Comparison of ENCODE assay signal across 17 cellular contexts in genomic region chr2:66441651-66442365, GRCh38. TPM values are rescaled to one million over a fixed set of nuclear protein-coding genes. Genes with fewer than 3 reads are reported as not detected.
DNase-seq lines count a peak whose midpoint lies in the region; ATAC-seq and TF ChIP-seq lines count a peak whose summit lies in the region.
"Had no signal": no experiment of that assay in that cellular context is flagged by ENCODE, and none has a peak within 500 bp of the region (broad histone marks: within the 10 kb centered on the region; RNA-seq: fewer than 3 reads in every experiment).

No MANE protein-coding gene starts in this region.

- TF ChIP-seq POLR2A in tibial nerve (IDR thresholded peaks at IDR 0.05), result no peak

- H3K9me3 ChIP-seq in right cardiac atrium (ENCODE audit: control insufficient read depth, low read length) (no peaks in the 10 kb centered on the region), tibial nerve (no peaks in the 10 kb centered on the region)
- H3K9me3 ChIP-seq: neutrophil had no signal

- no peak for TF ChIP-seq EP300 in tibial nerve (IDR thresholded peaks at IDR 0.05)

- no peak overlapping the region for H3K27ac ChIP-seq in right cardiac atrium (ENCODE audit: low read length)
- H3K27ac ChIP-seq in tibial nerve, result no peak overlapping the region
- H3K27ac ChIP-seq: BLaER1 treated with 17β-estradiol and CSF1 and Interleukin-3, amounts not matched to agents 10 nM and 100 nM; neutrophil had no signal

- H3K4me3 Mint-ChIP-seq in progenitor cell of endocrine pancreas (ENCODE audit: low read depth), result peak overlapping the region; percentile 95
- H3K4me3 Mint-ChIP-seq: activated CD8-positive, alpha-beta T cell treated with anti-CD3 and anti-CD28 coated beads, Interleukin-2, amount 10 ng/mL, durations not matched to agents 7 days and 5 days; activated naive CD4-positive, alpha-beta T cell treated with anti-CD3 and anti-CD28 coated beads for 36 hours; stimulated activated naive CD8-positive, alpha-beta T cell treated with anti-CD3 and anti-CD28 coated beads, Interleukin-15, Interleukin-2, amounts not matched to agents 100 ng/mL and 50 ng/mL, for 24 hours had no signal

- DNase-seq in AG10803 (ENCODE audit: low read depth), result peak; percentile 31
- DNase-seq in right cardiac atrium, result no peak
- DNase-seq in progenitor cell of endocrine pancreas (ENCODE audit: low spot score, unreplicated experiment), result no peak
- DNase-seq in tibial nerve (ENCODE audit: low spot score in 2 of 2), result no peak
- no peak for DNase-seq in GOT3 (lab: John Stamatoyannopoulos, UW)
- DNase-seq in NCI-H2107 treated with DMSO at 0.1 percent for 48 hours (lab: John Stamatoyannopoulos, UW; ENCODE audit: unreplicated experiment), result no peak
- no peak for DNase-seq in glomerular visceral epithelial cell (ENCODE audit: extremely low spot score)
- DNase-seq: activated CD8-positive, alpha-beta T cell treated with anti-CD3 and anti-CD28 coated beads, Interleukin-2, amount 10 ng/mL, durations not matched to agents 7 days and 5 days; activated naive CD4-positive, alpha-beta T cell treated with anti-CD3 and anti-CD28 coated beads for 36 hours; KBM-7; NCI-H2171; OCI-M1; T-helper 2 cell had no signal

- no peak for ATAC-seq in right cardiac atrium
- ATAC-seq: activated CD8-positive, alpha-beta T cell treated with anti-CD3 and anti-CD28 coated beads, Interleukin-2, amount 10 ng/mL, durations not matched to agents 7 days and 5 days had no signal

- no peak for TF ChIP-seq CTCF in AG10803 (conservative IDR thresholded peaks at IDR 0.05; ENCODE audit: low read length)
- TF ChIP-seq CTCF in WI38 (IDR thresholded peaks at IDR 0.05; ENCODE audit: low read depth, low read length), result no peak
- no peak for TF ChIP-seq CTCF in progenitor cell of endocrine pancreas (IDR thresholded peaks at IDR 0.05; ENCODE audit: unreplicated experiment)
- no peak for TF ChIP-seq CTCF in tibial nerve (IDR thresholded peaks at IDR 0.05)

- H3K36me3 ChIP-seq in tibial nerve, result peaks cover 0 to 32% (median 3%) of the 10 kb centered on the region in 3 donors
- H3K36me3 ChIP-seq: BLaER1 treated with 17β-estradiol and CSF1 and Interleukin-3, amounts not matched to agents 10 nM and 100 nM; neutrophil had no signal

- no peaks in the 10 kb centered on the region for H3K27me3 Mint-ChIP-seq in progenitor cell of endocrine pancreas

- WGBS in right cardiac atrium, result 51% methylated on average over 4 of the region's 4 CpGs
- 80 to 86% methylated on average over 4 of the region's 4 CpGs for WGBS in tibial nerve, 2 donors

- intact Hi-C loops in right cardiac atrium (cut with DNase I), result no loop called here

- H3K27ac Mint-ChIP-seq in progenitor cell of endocrine pancreas, result peak overlapping the region; percentile 97
- H3K27ac Mint-ChIP-seq: activated CD8-positive, alpha-beta T cell treated with anti-CD3 and anti-CD28 coated beads, Interleukin-2, amount 10 ng/mL, durations not matched to agents 7 days and 5 days; activated naive CD4-positive, alpha-beta T cell treated with anti-CD3 and anti-CD28 coated beads for 36 hours; stimulated activated naive CD8-positive, alpha-beta T cell treated with anti-CD3 and anti-CD28 coated beads, Interleukin-15, Interleukin-2, amounts not matched to agents 100 ng/mL and 50 ng/mL, for 24 hours had no signal

- peak overlapping the region; percentile 88 for H3K4me3 ChIP-seq in AG10803 (ENCODE audit: low read length)
- peak overlapping the region; percentile 74 for H3K4me3 ChIP-seq in WI38 (ENCODE audit: low read depth, low read length)
- peak overlapping the region; percentile 88 for H3K4me3 ChIP-seq in right cardiac atrium (ENCODE audit: low read length)
- H3K4me3 ChIP-seq in tibial nerve, result no peak overlapping the region
- H3K4me3 ChIP-seq: BLaER1 treated with 17β-estradiol and CSF1 and Interleukin-3, amounts not matched to agents 10 nM and 100 nM had no signal

- H3K27me3 ChIP-seq in right cardiac atrium (ENCODE audit: control insufficient read depth, insufficient read depth) (no peaks in the 10 kb centered on the region), tibial nerve (peaks cover 0 to 17% of the 10 kb centered on the region in 2 donors)

- no peaks in the 10 kb centered on the region for H3K9me3 Mint-ChIP-seq in progenitor cell of endocrine pancreas (ENCODE audit: low read depth)
- H3K9me3 Mint-ChIP-seq: activated naive CD4-positive, alpha-beta T cell treated with anti-CD3 and anti-CD28 coated beads for 36 hours; stimulated activated naive CD8-positive, alpha-beta T cell treated with anti-CD3 and anti-CD28 coated beads, Interleukin-15, Interleukin-2, amounts not matched to agents 100 ng/mL and 50 ng/mL, for 24 hours had no signal

- H3K4me1 ChIP-seq in right cardiac atrium (ENCODE audit: control insufficient read depth, insufficient read depth, low read length), result no peaks in the 10 kb centered on the region
- H3K4me1 ChIP-seq in tibial nerve, result peaks cover 0 to 39% (median 3%) of the 10 kb centered on the region in 4 donors
- H3K4me1 ChIP-seq: BLaER1 treated with 17β-estradiol and CSF1 and Interleukin-3, amounts not matched to agents 10 nM and 100 nM had no signal

- H3K36me3 Mint-ChIP-seq in progenitor cell of endocrine pancreas (ENCODE audit: insufficient read depth), result peaks cover 57% of the 10 kb centered on the region

- H3K4me1 Mint-ChIP-seq in progenitor cell of endocrine pancreas (ENCODE audit: low read depth), result peaks cover 48% of the 10 kb centered on the region

RNA-seq across cellular contexts. Expression of gene MEIS1, which starts 6.9 kb away (rescaled TPM):
- total RNA-seq in right cardiac atrium, result 10 to 100 TPM; 20.4 to 41.2 (median 33.6) TPM
- 16.9 TPM for polyA plus RNA-seq in right cardiac atrium
- total RNA-seq in progenitor cell of endocrine pancreas, result 296 and 306 TPM in 2 replicates
- total RNA-seq in tibial nerve, result 10 to 100 TPM in 3 of 4 donors, 1 to 10 TPM in 1; 9.0 to 18.4 (median 12.5) TPM
- total RNA-seq: activated CD8-positive, alpha-beta T cell treated with anti-CD3 and anti-CD28 coated beads, Interleukin-2, amount 10 ng/mL, durations not matched to agents 7 days and 5 days; activated naive CD4-positive, alpha-beta T cell treated with anti-CD3 and anti-CD28 coated beads for 36 hours had no signal

Comparison
In these comparisons a context has a peak if more than half of its experiments do, and no peak if none do; other contexts are left out.
1. H3K4me3 ChIP-seq: peak in AG10803 (single experiment), WI38 (single experiment) and right cardiac atrium (single experiment); none in tibial nerve (0 of 4).